In genomic region chr11:10023202-10023601, GRCh38 we compare ENCODE assay signal across 23 cellular contexts.
"Had no signal": no experiment of that assay in that cellular context is flagged by ENCODE, and none has a peak within 500 bp of the region (broad histone marks: within the 10 kb centered on the region; RNA-seq: fewer than 3 reads in every experiment).

No MANE protein-coding gene starts in this region.

- ATAC-seq: activated naive CD8-positive, alpha-beta T cell treated with anti-CD3 and anti-CD28 coated beads, Interleukin-2, amount 50 U/mL, for 24 hours; gastrocnemius medialis; left cardiac atrium; left ventricle myocardium superior; mucosa of descending colon; right lobe of liver; stimulated activated naive B cell treated with anti-CD40 and anti-IgM and Interleukin-4, amounts not matched to agents 10 μg/mL and 1 μg/mL and 100 μg/mL, for 72 hours; upper lobe of right lung; WTC11 had no signal

- H3K4me3 ChIP-seq: esophagus muscularis mucosa, gastrocnemius medialis, mucosa of descending colon, right lobe of liver, stomach, tibial artery, upper lobe of right lung had no signal

- FAIRE-seq: small intestine had no signal

- H3K9me3 ChIP-seq: esophagus muscularis mucosa, gastrocnemius medialis, mucosa of descending colon, right lobe of liver, stomach, tibial artery, upper lobe of right lung had no signal

- DNase-seq: activated CD4-positive, alpha-beta memory T cell treated with anti-CD3 and anti-CD28 coated beads, Interleukin-2, amount 10 ng/mL, durations not matched to agents 7 days and 5 days; activated CD4-positive, alpha-beta T cell treated with anti-CD3 and anti-CD28 coated beads for 1 hour; activated CD4-positive, alpha-beta T cell treated with anti-CD3 and anti-CD28 coated beads, Interleukin-2, amount 10 ng/mL, durations not matched to agents 7 days and 5 days; activated naive CD8-positive, alpha-beta T cell treated with anti-CD3 and anti-CD28 coated beads, Interleukin-2, amount 50 U/mL, for 24 hours; activated T-cell treated with anti-CD3 and anti-CD28 coated beads, Interleukin-2, amount 50 U/mL, for 48 hours; brain microvascular endothelial cell; gastrocnemius medialis; glutamatergic neuron; islet precursor cell; left cardiac atrium; left ventricle myocardium superior; mucosa of descending colon; right lobe of liver; small intestine; stimulated activated CD4-positive, alpha-beta T cell treated with anti-CD3 and anti-CD28 coated beads, Interleukin-4, amount 100 ng/mL, for 4 hours; stimulated activated CD8-positive, alpha-beta memory T cell treated with anti-CD3 and anti-CD28 coated beads, Interleukin-4, amount 100 ng/mL, for 48 hours; stimulated activated naive B cell treated with anti-CD40 and anti-IgM and Interleukin-4, amounts not matched to agents 10 μg/mL and 1 μg/mL and 100 μg/mL, for 72 hours; stomach; T-helper 2 cell; tibial artery; upper lobe of right lung had no signal

- H3K4me1 ChIP-seq: gastrocnemius medialis, right lobe of liver, upper lobe of right lung had no signal

- H3K36me3 ChIP-seq: brain microvascular endothelial cell, gastrocnemius medialis, right lobe of liver, upper lobe of right lung had no signal

- H3K27ac ChIP-seq: brain microvascular endothelial cell, esophagus muscularis mucosa, gastrocnemius medialis, right lobe of liver, stomach, tibial artery, upper lobe of right lung had no signal
